Comparison of ENCODE assay signal across 7 cellular contexts in genomic region chr11:34305780-34306179, GRCh38.
"Had no signal": no experiment of that assay in that cellular context is flagged by ENCODE, and none has a peak within 500 bp of the region (broad histone marks: within the 10 kb centered on the region; RNA-seq: fewer than 3 reads in every experiment).

No MANE protein-coding gene starts in this region.

- FAIRE-seq: H1, H54 had no signal

- DNase-seq: H9, HCEC 1CT, KG1 had no signal

- H3K4me2 ChIP-seq: GM23338 had no signal

- ATAC-seq: GM23338 had no signal

- H2AFZ ChIP-seq: GM23338 had no signal

- H3K4me3 ChIP-seq: GM23338 had no signal

- H3K27ac ChIP-seq: HL-60 had no signal
